Comparison of ENCODE assay signal across 11 cellular contexts in genomic region chr18:65968605-65969004, GRCh38.
DNase-seq lines count a peak whose midpoint lies in the region; ATAC-seq and TF ChIP-seq lines count a peak whose summit lies in the region.
"Had no signal": no experiment of that assay in that cellular context is flagged by ENCODE, and none has a peak within 500 bp of the region (broad histone marks: within the 10 kb centered on the region; RNA-seq: fewer than 3 reads in every experiment).

No MANE protein-coding gene starts in this region.

- H3K4me1 Mint-ChIP-seq in neural crest cell = no peaks in the 10 kb centered on the region

- no peak overlapping the region for H3K4me3 ChIP-seq in LNCaP clone FGC (ENCODE audit: low read depth, low read length)
- H3K4me3 ChIP-seq in astrocyte of the spinal cord (ENCODE audit: low read depth, low read length) = no peak overlapping the region

- DNase-seq in NCI-H2171 (lab: John Stamatoyannopoulos, UW) (peak; percentile 6), NCI-H2171 treated with DMSO at 0.1 percent for 48 hours (lab: John Stamatoyannopoulos, UW) (no peak), LNCaP clone FGC (ENCODE audit: low read depth) (no peak), astrocyte of the spinal cord (ENCODE audit: low read depth, low spot score) (no peak), neural crest cell (ENCODE audit: low read depth, low spot score) (no peak)
- DNase-seq: COR-L47, foreskin melanocyte, NCI-H2029 had no signal

- H3K27me3 Mint-ChIP-seq in neural crest cell (ENCODE audit: low read depth) = no peaks in the 10 kb centered on the region

- no peak overlapping the region for H3K4me3 Mint-ChIP-seq in neural crest cell

- no peaks in the 10 kb centered on the region for H3K36me3 Mint-ChIP-seq in neural crest cell (ENCODE audit: low read depth)

- TF ChIP-seq CTCF in LNCaP clone FGC (IDR thresholded peaks at IDR 0.05; ENCODE audit: control insufficient read depth, extremely low read depth, insufficient read depth) = peak; percentile 45
- peak; percentile 22 for TF ChIP-seq CTCF in astrocyte of the spinal cord (IDR thresholded peaks at IDR 0.05; ENCODE audit: low read depth, low read length)
- peak; percentile 67 for TF ChIP-seq CTCF in neural crest cell (conservative IDR thresholded peaks at IDR 0.05)

- in situ Hi-C loops in astrocyte of the spinal cord (cut with HindIII; ENCODE audit: low sequenced_read_pairs) = no loop called here

- no peaks in the 10 kb centered on the region for H3K9me3 Mint-ChIP-seq in neural crest cell

- no peak for ATAC-seq in GM19463 (IDR thresholded peaks at IDR 0.05; ENCODE audit: unreplicated experiment)
- ATAC-seq in HG02938 (IDR thresholded peaks at IDR 0.05; ENCODE audit: unreplicated experiment) = no peak
- no peak for ATAC-seq in HG03135 (IDR thresholded peaks at IDR 0.05; ENCODE audit: unreplicated experiment)

- no peak overlapping the region for H3K27ac Mint-ChIP-seq in neural crest cell (ENCODE audit: unreplicated experiment)
